22 cellular contexts compared by ENCODE assay signal in the genomic region with DNA sequence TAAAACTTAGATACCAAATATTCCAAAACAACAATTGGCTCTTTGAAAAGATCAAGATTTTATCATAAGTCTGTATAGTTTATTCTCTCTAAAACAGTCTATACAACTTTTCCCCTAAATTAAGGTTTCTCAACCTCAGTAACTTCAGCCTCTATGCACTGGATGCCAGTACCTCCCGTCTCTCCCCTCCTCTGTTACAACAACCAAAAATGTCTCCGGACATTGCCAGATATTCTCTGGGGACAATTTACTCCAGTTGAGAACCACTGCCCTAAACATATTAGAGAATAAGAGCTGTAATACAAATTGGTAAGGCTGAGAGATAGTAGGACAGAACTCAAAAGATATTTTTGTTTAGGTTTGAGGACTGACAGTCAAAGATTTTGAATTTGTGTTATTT.
"Had no signal": no experiment of that assay in that cellular context is flagged by ENCODE, and none has a peak within 500 bp of the region (broad histone marks: within the 10 kb centered on the region; RNA-seq: fewer than 3 reads in every experiment).

No MANE protein-coding gene starts in this region.

- H3K4me3 ChIP-seq: breast epithelium, left ventricle myocardium inferior, spleen, transverse colon had no signal

- H3K4me1 Mint-ChIP-seq: activated CD8-positive, alpha-beta memory T cell treated with anti-CD3 and anti-CD28 coated beads, Interleukin-2, amount 10 ng/mL, durations not matched to agents 7 days and 5 days; natural killer cell had no signal

- H3K4me1 ChIP-seq: breast epithelium, left ventricle myocardium inferior, spleen, transverse colon had no signal

- H3K9me3 Mint-ChIP-seq: activated CD4-positive, alpha-beta memory T cell treated with anti-CD3 and anti-CD28 coated beads for 36 hours; activated naive CD4-positive, alpha-beta T cell treated with anti-CD3 and anti-CD28 coated beads, Interleukin-2, amount 50 U/mL, for 72 hours; dendritic cell treated with granulocyte-macrophage colony-stimulating factor and Interleukin-4, amounts not matched to agents 40 ng/mL and 50 ng/mL, for 4 days; natural killer cell; T-helper 1 cell treated with Interleukin-12 subunit alpha and Interleukin-12 subunit beta and Interleukin-4 antibody, amounts not matched to agents 30 μg/mL and 1 μg/mL, for 36 hours had no signal

- H3K27ac Mint-ChIP-seq: activated CD4-positive, alpha-beta memory T cell treated with anti-CD3 and anti-CD28 coated beads for 36 hours; activated CD4-positive, alpha-beta T cell treated with anti-CD3 and anti-CD28 coated beads for 36 hours; activated CD8-positive, alpha-beta memory T cell treated with anti-CD3 and anti-CD28 coated beads, Interleukin-2, amount 10 ng/mL, durations not matched to agents 7 days and 5 days; dendritic cell treated with granulocyte-macrophage colony-stimulating factor and Interleukin-4, amounts not matched to agents 40 ng/mL and 50 ng/mL, for 4 days; T-helper 1 cell treated with Interleukin-12 subunit alpha and Interleukin-12 subunit beta and Interleukin-4 antibody, amounts not matched to agents 30 μg/mL and 1 μg/mL, for 36 hours had no signal

- H3K4me3 Mint-ChIP-seq: activated CD4-positive, alpha-beta memory T cell treated with anti-CD3 and anti-CD28 coated beads for 36 hours; activated CD4-positive, alpha-beta T cell treated with anti-CD3 and anti-CD28 coated beads for 36 hours; activated CD8-positive, alpha-beta memory T cell treated with anti-CD3 and anti-CD28 coated beads, Interleukin-2, amount 10 ng/mL, durations not matched to agents 7 days and 5 days; dendritic cell treated with granulocyte-macrophage colony-stimulating factor and Interleukin-4, amounts not matched to agents 40 ng/mL and 50 ng/mL, for 4 days; natural killer cell; T-helper 1 cell treated with Interleukin-12 subunit alpha and Interleukin-12 subunit beta and Interleukin-4 antibody, amounts not matched to agents 30 μg/mL and 1 μg/mL, for 36 hours had no signal

- H3K36me3 Mint-ChIP-seq: natural killer cell had no signal

- H3K27ac ChIP-seq: breast epithelium, epithelial cell of prostate, left ventricle myocardium inferior, spleen, WERI-Rb-1 had no signal

- H3K27me3 ChIP-seq: breast epithelium, spleen, transverse colon had no signal

- DNase-seq: activated CD4-positive, alpha-beta memory T cell treated with anti-CD3 and anti-CD28 coated beads for 36 hours; activated CD4-positive, alpha-beta T cell treated with anti-CD3 and anti-CD28 coated beads for 36 hours; activated CD8-positive, alpha-beta memory T cell treated with anti-CD3 and anti-CD28 coated beads, Interleukin-2, amount 10 ng/mL, durations not matched to agents 7 days and 5 days; activated effector memory CD4-positive, alpha-beta T cell treated with Interleukin-2 at 50 U/mL for 16 hours; activated T-cell treated with anti-CD3 and anti-CD28 coated beads, Interleukin-2, amount 50 U/mL, for 1 hour; anterior cingulate cortex; cerebellar nuclear complex; effector memory CD4-positive, alpha-beta T cell; glutamatergic neuron; left ventricle myocardium inferior; natural killer cell; posterior cingulate gyrus; right cardiac atrium; SHP77; spleen; transverse colon; WERI-Rb-1 had no signal

- H3K36me3 ChIP-seq: breast epithelium, left ventricle myocardium inferior, transverse colon had no signal

- ATAC-seq: activated CD4-positive, alpha-beta T cell treated with anti-CD3 and anti-CD28 coated beads for 36 hours; activated CD8-positive, alpha-beta memory T cell treated with anti-CD3 and anti-CD28 coated beads, Interleukin-2, amount 10 ng/mL, durations not matched to agents 7 days and 5 days; activated naive CD4-positive, alpha-beta T cell treated with anti-CD3 and anti-CD28 coated beads, Interleukin-2, amount 50 U/mL, for 72 hours; natural killer cell had no signal

- H3K27me3 Mint-ChIP-seq: activated CD4-positive, alpha-beta memory T cell treated with anti-CD3 and anti-CD28 coated beads for 36 hours; activated CD4-positive, alpha-beta T cell treated with anti-CD3 and anti-CD28 coated beads for 36 hours; activated CD8-positive, alpha-beta memory T cell treated with anti-CD3 and anti-CD28 coated beads, Interleukin-2, amount 10 ng/mL, durations not matched to agents 7 days and 5 days; dendritic cell treated with granulocyte-macrophage colony-stimulating factor and Interleukin-4, amounts not matched to agents 40 ng/mL and 50 ng/mL, for 4 days had no signal

- H3K9me3 ChIP-seq: breast epithelium, left ventricle myocardium inferior, spleen, transverse colon had no signal
